In the genomic region with DNA sequence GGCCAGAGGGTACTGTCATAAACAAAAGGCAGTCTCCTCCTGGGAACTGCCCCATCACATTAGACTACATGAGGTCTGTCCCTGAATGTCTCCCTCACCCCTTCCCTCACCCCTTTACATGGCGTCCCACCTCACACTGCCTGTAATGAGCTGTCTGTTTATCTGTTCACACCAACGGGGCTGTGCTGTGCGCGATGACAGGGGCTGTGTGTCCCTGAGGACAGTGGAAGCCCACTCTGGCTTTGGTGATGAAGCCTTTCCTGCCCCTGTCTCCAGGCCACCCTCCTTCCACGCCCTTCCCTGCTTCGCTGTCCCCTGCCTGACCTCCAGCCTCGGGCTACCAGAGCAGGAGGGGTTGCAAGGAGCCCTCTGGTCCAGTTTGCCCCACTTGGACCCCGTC, we compare ENCODE assay signal across 26 cellular contexts. TPM values are rescaled to one million over a fixed set of nuclear protein-coding genes. Genes with fewer than 3 reads are reported as not detected.
DNase-seq lines count a peak whose midpoint lies in the region; FAIRE-seq and TF ChIP-seq lines count a peak whose summit lies in the region.
"Had no signal": no experiment of that assay in that cellular context is flagged by ENCODE, and none has a peak within 500 bp of the region (broad histone marks: within the 10 kb centered on the region; RNA-seq: fewer than 3 reads in every experiment).

No MANE protein-coding gene starts in this region.

- DNase-seq in NT2/D1 (ENCODE audit: low read depth, low spot score) = no peak
- no peak for DNase-seq in substantia nigra (lab: John Stamatoyannopoulos, UW)
- DNase-seq in SW480 (ENCODE audit: low spot score) = no peak
- DNase-seq in GM13976 (ENCODE audit: low spot score) = no peak
- no peak for DNase-seq in kidney
- DNase-seq: AML-193; Caco-2; CD8-positive, alpha-beta T cell; DMS 273 treated with DMSO at 0.1 percent for 48 hours; DMS79; EL; GDM1; H9; KG1; MG63; NCI-H1105 treated with DMSO at 0.1 percent for 48 hours; NCI-H2029; NCI-H446; NCI-H774; PC-3; SJCRH30 had no signal

- H3K27me3 Mint-ChIP-seq in brain = peaks cover 12% of the 10 kb centered on the region

- in situ Hi-C loops in GM13976 (cut with MboI; ENCODE audit: low sequenced_read_pairs, unreplicated experiment) = no loop called here

- H3K9ac ChIP-seq in NT2/D1 (ENCODE audit: insufficient read length, low read depth) (peak overlapping the region; percentile 80), kidney (ENCODE audit: low read length in 2 of 2) (no peak overlapping the region)

- H3K36me3 ChIP-seq in NT2/D1 (ENCODE audit: insufficient read depth, insufficient read length, low read length) (no peaks in the 10 kb centered on the region), kidney (ENCODE audit: control insufficient read depth in 1 of 2, insufficient read depth in 2 of 2, low read length in 2 of 2) (no peaks in the 10 kb centered on the region)
- H3K36me3 ChIP-seq: MG63, SJCRH30 had no signal

- no peak for TF ChIP-seq CTCF in brain (conservative IDR thresholded peaks at IDR 0.05)
- no peak for TF ChIP-seq CTCF in GM13976 (IDR thresholded peaks at IDR 0.05; ENCODE audit: borderline replicate concordance, control extremely low read depth, extremely low read depth, insufficient read depth, missing control alignments)
- TF ChIP-seq CTCF in kidney (IDR thresholded peaks at IDR 0.05; ENCODE audit: borderline replicate concordance, extremely low read depth, insufficient read depth) = no peak

- H3K27me3 ChIP-seq in NT2/D1 (ENCODE audit: insufficient read depth, insufficient read length) (peaks cover 55% of the 10 kb centered on the region), layer of hippocampus (ENCODE audit: control insufficient read depth, insufficient read depth, low read length) (no peaks in the 10 kb centered on the region)
- H3K27me3 ChIP-seq: MG63 had no signal

- peaks cover 6% of the 10 kb centered on the region for H3K36me3 Mint-ChIP-seq in brain
- H3K36me3 Mint-ChIP-seq: CD8-positive, alpha-beta T cell had no signal

- H3K27ac Mint-ChIP-seq in brain = peak overlapping the region in 4 of 5 experiments; percentile 92 to 98 (median 94)
- H3K27ac Mint-ChIP-seq: CD8-positive, alpha-beta T cell had no signal

- no peak overlapping the region for H3K4me3 ChIP-seq in NT2/D1 (ENCODE audit: insufficient read length, low read depth)
- no peak overlapping the region for H3K4me3 ChIP-seq in kidney (ENCODE audit: low read length in 2 of 2)
- H3K4me3 ChIP-seq: A549, GM12878, MG63, SJCRH30 had no signal

- H3K9me3 ChIP-seq in NT2/D1 (ENCODE audit: insufficient read depth, low read length) (no peaks in the 10 kb centered on the region), kidney (ENCODE audit: control insufficient read depth in 1 of 2, low read length in 2 of 2) (no peaks in the 10 kb centered on the region)
- H3K9me3 ChIP-seq: A549, Caco-2, MG63, SJCRH30 had no signal

- no peak for FAIRE-seq in kidney (lab: Jason Lieb, UNC)
- FAIRE-seq: A549, GM12878, HTR-8/SVneo had no signal

- intact Hi-C loops in kidney (cut with DNase I) = loop anchor here (5.0 kb wide), 1 partner anchor 51 kb away; no protein-coding TSS in a partner anchor

- H3K27ac ChIP-seq in layer of hippocampus (ENCODE audit: low read depth, low read length) = peak overlapping the region; percentile 91
- peak overlapping the region; percentile 73 for H3K27ac ChIP-seq in substantia nigra (ENCODE audit: low read depth, low read length, poor library complexity, severe bottlenecking)
- no peak overlapping the region for H3K27ac ChIP-seq in kidney (ENCODE audit: low read depth in 2 of 2, low read length in 2 of 2)
- H3K27ac ChIP-seq: SJCRH30 had no signal

- H3K4me1 Mint-ChIP-seq in brain = peaks cover 76% of the 10 kb centered on the region

- H3K4me3 Mint-ChIP-seq in brain = peak overlapping the region in 2 of 5 experiments; percentile 46 to 78
- H3K4me3 Mint-ChIP-seq: CD8-positive, alpha-beta T cell had no signal

- H3K4me1 ChIP-seq in NT2/D1 (ENCODE audit: insufficient read depth, insufficient read length) (peaks cover 56% of the 10 kb centered on the region), kidney (ENCODE audit: control insufficient read depth in 1 of 2, insufficient read depth in 1 of 2, low read depth in 1 of 2, low read length in 2 of 2) (peaks cover 0 to 5% of the 10 kb centered on the region in 2 donors)
- H3K4me1 ChIP-seq: Caco-2, SJCRH30 had no signal

- H3K9me3 Mint-ChIP-seq in brain = peaks cover 0 to 4% (median 0%) of the 10 kb centered on the region in 5 experiments
- H3K9me3 Mint-ChIP-seq: CD8-positive, alpha-beta T cell; H9 had no signal

RNA-seq across cellular contexts. Expression of a gene that starts 22.7 kb away (rescaled TPM):
- not detected for polyA plus RNA-seq in brain (ENCODE audit: insufficient read depth, low read depth, low replicate concordance)
- total RNA-seq in kidney = 4.2 TPM
- 61.9 TPM for polyA plus RNA-seq in kidney (ENCODE audit: insufficient read depth, low read depth, low replicate concordance)
- total RNA-seq: CD8-positive, alpha-beta T cell; GM12878; SJCRH30 had no signal
- polyA plus RNA-seq: GM12878 had no signal

RNA-seq across cellular contexts. Expression of a gene that starts 53.4 kb away (rescaled TPM):
- polyA plus RNA-seq in brain (ENCODE audit: insufficient read depth, low read depth, low replicate concordance) (not detected), kidney (ENCODE audit: insufficient read depth, low read depth, low replicate concordance) (1.1 TPM)
- not detected for total RNA-seq in kidney
- total RNA-seq: GM12878 had no signal

RNA-seq across cellular contexts. Expression of a gene that starts 53.6 kb away (rescaled TPM):
- polyA plus RNA-seq in brain (ENCODE audit: insufficient read depth, low read depth, low replicate concordance) (378 TPM), kidney (ENCODE audit: insufficient read depth, low read depth, low replicate concordance) (181 TPM)
- total RNA-seq in kidney = 149 TPM

Comparison
In these comparisons a context has a peak if more than half of its experiments do, and no peak if none do; other contexts are left out.
1. H3K27ac ChIP-seq: peak in layer of hippocampus (single experiment) and substantia nigra (single experiment); none in kidney (0 of 2).
2. RNA of a gene that starts 22.7 kb away (polyA plus RNA-seq): 61.9 TPM in kidney (single experiment); not detected in brain (single experiment); every median in the first group is over 10 times any median in the second.